ENCODE assay signal across 9 cellular contexts in genomic region chr11:27183672-27184457, GRCh38.
DNase-seq lines count a peak whose midpoint lies in the region; ATAC-seq and TF ChIP-seq lines count a peak whose summit lies in the region.
"Had no signal": no experiment of that assay in that cellular context is flagged by ENCODE, and none has a peak within 500 bp of the region (broad histone marks: within the 10 kb centered on the region; RNA-seq: fewer than 3 reads in every experiment).

No MANE protein-coding gene starts in this region.

- WGBS in adrenal gland, 4 donors, result 18 to 24% (median 21%) methylated on average over 6 of the region's 6 CpGs
- WGBS in right cardiac atrium, result 19% methylated on average over 6 of the region's 6 CpGs
- WGBS in spleen, 5 donors, result 32 to 40% (median 35%) methylated on average over 6 of the region's 6 CpGs

- no peak overlapping the region for H3K27ac ChIP-seq in adrenal gland
- H3K27ac ChIP-seq in right cardiac atrium (ENCODE audit: low read length), result no peak overlapping the region
- peak overlapping the region in 3 of 8 donors; percentile 34 to 55 (median 39) for H3K27ac ChIP-seq in spleen
- H3K27ac ChIP-seq: epithelial cell of prostate had no signal

- no peak overlapping the region for H3K4me3 ChIP-seq in adrenal gland
- H3K4me3 ChIP-seq in right cardiac atrium (ENCODE audit: low read length), result no peak overlapping the region
- H3K4me3 ChIP-seq in spleen, result no peak overlapping the region

- DNase-seq in activated T-cell treated with anti-CD3 and anti-CD28 coated beads for 1 hour (ENCODE audit: low read depth), result peak; percentile 7
- no peak for DNase-seq in activated T-cell treated with anti-CD3 and anti-CD28 coated beads, Interleukin-2, amount 50 U/mL, for 1 hour
- peak; percentile 74 for DNase-seq in NCI-H82 (lab: John Stamatoyannopoulos, UW)
- peak; percentile 53 to 85 (median 66) for DNase-seq in adrenal gland
- peak in 2 of 3 donors; percentile 46 to 72 for DNase-seq in right cardiac atrium
- no peak for DNase-seq in spleen

- ATAC-seq in HG03432 (IDR thresholded peaks at IDR 0.05; ENCODE audit: unreplicated experiment) (peak; percentile 67), right cardiac atrium (peak; percentile 62 to 65), HG02981 (IDR thresholded peaks at IDR 0.05; ENCODE audit: unreplicated experiment) (no peak)

- no peak for TF ChIP-seq POLR2A in adrenal gland (IDR thresholded peaks at IDR 0.05)
- TF ChIP-seq POLR2A in spleen (IDR thresholded peaks at IDR 0.05), result no peak

- H3K27me3 ChIP-seq in adrenal gland (no peaks in the 10 kb centered on the region), right cardiac atrium (ENCODE audit: control insufficient read depth, insufficient read depth) (no peaks in the 10 kb centered on the region), spleen (replicated peaks in 1 of 7) (peaks cover 0 to 6% (median 0%) of the 10 kb centered on the region in 7 donors)

- TF ChIP-seq CTCF in adrenal gland (IDR thresholded peaks at IDR 0.05), result peak; percentile 76 to 91 (median 85)
- TF ChIP-seq CTCF in spleen (IDR thresholded peaks at IDR 0.05 in 8 of 11, conservative IDR thresholded peaks at IDR 0.05 in 3 of 11), result peak; percentile 25 to 73 (median 54)

- no peaks in the 10 kb centered on the region for H3K9me3 ChIP-seq in adrenal gland (replicated peaks in 1 of 3)
- H3K9me3 ChIP-seq in right cardiac atrium (ENCODE audit: control insufficient read depth, low read length), result no peaks in the 10 kb centered on the region
- H3K9me3 ChIP-seq in spleen, result no peaks in the 10 kb centered on the region

- H3K4me1 ChIP-seq in adrenal gland (replicated peaks in 1 of 2) (peaks cover 10 to 12% of the 10 kb centered on the region in 2 donors), right cardiac atrium (ENCODE audit: control insufficient read depth, insufficient read depth, low read length) (no peaks in the 10 kb centered on the region), spleen (peaks cover 0 to 16% (median 5%) of the 10 kb centered on the region in 6 donors)

- H3K36me3 ChIP-seq in adrenal gland (replicated peaks in 1 of 2) (no peaks in the 10 kb centered on the region), spleen (no peaks in the 10 kb centered on the region)

- intact Hi-C loops in adrenal gland (cut with DNase I), result loop anchor here (5.0 to 10.0 kb wide), 4 partner anchors 51 to 303 kb away; partner anchors contain the start of gene CCDC34 (in 1 of the 2)
- intact Hi-C loops in right cardiac atrium (cut with DNase I), result loop anchor here (2.0 to 10.0 kb wide), 4 partner anchors 113 to 303 kb away; no protein-coding TSS in a partner anchor
- intact Hi-C loops in spleen (cut with DNase I; ENCODE audit: low total_unique reads), result loop anchor here (5.0 kb wide), 2 partner anchors 113 to 303 kb away; no protein-coding TSS in a partner anchor

Comparison
In these comparisons a context has a peak if more than half of its experiments do, and no peak if none do; other contexts are left out.
1. DNase-seq: peak in activated T-cell treated with anti-CD3 and anti-CD28 coated beads for 1 hour (single experiment), NCI-H82 (single experiment), adrenal gland (7 of 7) and right cardiac atrium (2 of 3); none in activated T-cell treated with anti-CD3 and anti-CD28 coated beads, Interleukin-2, amount 50 U/mL, for 1 hour (single experiment) and spleen (single experiment).